In genomic region chr18:24590946-24591345, GRCh38 we compare ENCODE assay signal across 22 cellular contexts.
DNase-seq lines count a peak whose midpoint lies in the region; ATAC-seq, FAIRE-seq and TF ChIP-seq lines count a peak whose summit lies in the region.
"Had no signal": no experiment of that assay in that cellular context is flagged by ENCODE, and none has a peak within 500 bp of the region (broad histone marks: within the 10 kb centered on the region; RNA-seq: fewer than 3 reads in every experiment).

No MANE protein-coding gene starts in this region.

- H2AFZ ChIP-seq in HepG2 (ENCODE audit: low read length) (no peak overlapping the region), osteoblast (ENCODE audit: low read length) (no peak overlapping the region)

- peaks cover 10% of the 10 kb centered on the region for H3K27me3 Mint-ChIP-seq in type B pancreatic cell

- no peaks in the 10 kb centered on the region for H3K9me3 ChIP-seq in HepG2 (ENCODE audit: low read length)
- no peaks in the 10 kb centered on the region for H3K9me3 ChIP-seq in right lobe of liver
- H3K9me3 ChIP-seq in osteoblast (ENCODE audit: low read depth, low read length), result no peaks in the 10 kb centered on the region
- H3K9me3 ChIP-seq: A549, Caco-2 had no signal

- H3K36me3 ChIP-seq in HepG2 (replicated peaks in 1 of 2; ENCODE audit: control insufficient read depth in 1 of 2, insufficient read depth in 2 of 2, low read length in 2 of 2) (no peaks in the 10 kb centered on the region), right lobe of liver (no peaks in the 10 kb centered on the region), osteoblast (ENCODE audit: insufficient read depth, low read length) (no peaks in the 10 kb centered on the region)
- H3K36me3 ChIP-seq: BLaER1 treated with 17β-estradiol and CSF1 and Interleukin-3, amounts not matched to agents 10 nM and 100 nM had no signal

- no peaks in the 10 kb centered on the region for H3K79me2 ChIP-seq in HepG2 (ENCODE audit: insufficient read depth, low read length)
- H3K79me2 ChIP-seq in osteoblast (ENCODE audit: insufficient read depth, low read length), result no peaks in the 10 kb centered on the region

- no peak overlapping the region for H3K27ac Mint-ChIP-seq in type B pancreatic cell
- H3K27ac Mint-ChIP-seq: B cell; CD4-positive, alpha-beta T cell; CD8-positive, alpha-beta T cell had no signal

- peaks cover 5% of the 10 kb centered on the region for H3K9me3 Mint-ChIP-seq in type B pancreatic cell
- H3K9me3 Mint-ChIP-seq: CD4-positive, alpha-beta T cell; CD8-positive, alpha-beta T cell had no signal

- H4K20me1 ChIP-seq in HepG2 (ENCODE audit: insufficient read depth, low read length) (no peaks in the 10 kb centered on the region), osteoblast (ENCODE audit: insufficient read depth, low read length) (no peaks in the 10 kb centered on the region)
- H4K20me1 ChIP-seq: BLaER1 treated with 17β-estradiol and CSF1 and Interleukin-3, amounts not matched to agents 10 nM and 100 nM had no signal

- H3K27ac ChIP-seq in HepG2 (ENCODE audit: extremely low read length, insufficient read depth, low read length) (no peak overlapping the region), right lobe of liver (no peak overlapping the region), osteoblast (ENCODE audit: low read depth, low read length) (no peak overlapping the region)
- H3K27ac ChIP-seq: 22Rv1; A549; BLaER1 treated with 17β-estradiol and CSF1 and Interleukin-3, amounts not matched to agents 10 nM and 100 nM; C4-2B had no signal

- H3K9ac ChIP-seq in HepG2 (ENCODE audit: insufficient read depth, low read depth, low read length), result no peak overlapping the region
- H3K9ac ChIP-seq: BLaER1 treated with 17β-estradiol and CSF1 and Interleukin-3, amounts not matched to agents 10 nM and 100 nM had no signal

- TF ChIP-seq CTCF in HepG2 (CRISPR knock-in tag; IDR thresholded peaks at IDR 0.05) (no peak), right lobe of liver (IDR thresholded peaks at IDR 0.05) (no peak), osteoblast (IDR thresholded peaks at IDR 0.05; ENCODE audit: extremely low read depth, low read depth, low read length) (no peak), type B pancreatic cell (conservative IDR thresholded peaks at IDR 0.05) (no peak)

- H3K4me3 Mint-ChIP-seq in type B pancreatic cell, result no peak overlapping the region
- H3K4me3 Mint-ChIP-seq: B cell; CD4-positive, alpha-beta T cell; CD8-positive, alpha-beta T cell had no signal

- H3K27me3 ChIP-seq in HepG2 (ENCODE audit: control insufficient read depth in 1 of 2, insufficient read depth in 2 of 2, low read length in 2 of 2) (peaks cover 2 to 12% of the 10 kb centered on the region in 2 experiments; a peak in 2 of 5 replicates), right lobe of liver (no peaks in the 10 kb centered on the region), osteoblast (ENCODE audit: insufficient read depth, low read length) (no peaks in the 10 kb centered on the region)
- H3K27me3 ChIP-seq: BLaER1 treated with 17β-estradiol and CSF1 and Interleukin-3, amounts not matched to agents 10 nM and 100 nM had no signal

- BruUV-seq in HepG2 (replicated peaks; lab: Mats Ljungman, UMichigan), result no TSS peak

- H3K4me2 ChIP-seq in HepG2 (ENCODE audit: low read depth, low read length), result no peak overlapping the region
- H3K4me2 ChIP-seq in osteoblast (ENCODE audit: insufficient read depth, low read length), result no peak overlapping the region
- H3K4me2 ChIP-seq: A549; BLaER1 treated with 17β-estradiol and CSF1 and Interleukin-3, amounts not matched to agents 10 nM and 100 nM had no signal

- no peak for ATAC-seq in HepG2
- ATAC-seq in right lobe of liver, result no peak
- no peak for ATAC-seq in stimulated activated naive CD8-positive, alpha-beta T cell treated with anti-CD3 and anti-CD28 coated beads, Interleukin-15, Interleukin-2, amounts not matched to agents 100 U/mL and 50 U/mL, for 24 hours
- ATAC-seq: A549; CD8-positive, alpha-beta T cell had no signal

- in situ Hi-C loops in HepG2 (cut with HindIII; ENCODE audit: extremely low pct_ligation_motif_present, low pct_unique_long_range_greater_than_20kb), result loop anchor here (5.0 to 25.0 kb wide), 2 partner anchors 104 to 141 kb away; no protein-coding TSS in a partner anchor

- TF ChIP-seq EP300 in HepG2 (IDR thresholded peaks at IDR 0.05; ENCODE audit: low read depth in 2 of 2, low read length in 2 of 2), result no peak
- no peak for TF ChIP-seq EP300 in HepG2 (CRISPR knock-in tag; IDR thresholded peaks at IDR 0.05; ENCODE audit: borderline replicate concordance)

- H3K4me3 ChIP-seq in HepG2 (replicated peaks in 1 of 3; ENCODE audit: insufficient read depth in 1 of 3, low read depth in 2 of 3, low read length in 3 of 3) (no peak overlapping the region), right lobe of liver (no peak overlapping the region), osteoblast (ENCODE audit: insufficient read depth, low read length) (no peak overlapping the region)
- H3K4me3 ChIP-seq: A549; BLaER1 treated with 17β-estradiol and CSF1 and Interleukin-3, amounts not matched to agents 10 nM and 100 nM had no signal

- no peaks in the 10 kb centered on the region for H3K36me3 Mint-ChIP-seq in type B pancreatic cell
- H3K36me3 Mint-ChIP-seq: CD8-positive, alpha-beta T cell had no signal

- peaks cover 8% of the 10 kb centered on the region for H3K4me1 Mint-ChIP-seq in type B pancreatic cell (ENCODE audit: unreplicated experiment)
- H3K4me1 Mint-ChIP-seq: B cell had no signal

- TF ChIP-seq POLR2A in HepG2 (IDR thresholded peaks at IDR 0.05; ENCODE audit: insufficient read depth in 1 of 2, low read depth in 2 of 2, low read length in 2 of 2), result no peak
- TF ChIP-seq POLR2A in right lobe of liver (IDR thresholded peaks at IDR 0.05), result no peak

- intact Hi-C loops in HepG2 (cut with micrococcal nuclease; ENCODE audit: unreplicated experiment), result no loop called here
- intact Hi-C loops in right lobe of liver (cut with DNase I), result loop anchor here in 1 of 2 donors (10.0 kb wide), 1 partner anchor 134 kb away; no protein-coding TSS in a partner anchor

- no peak for FAIRE-seq in HepG2 (lab: Jason Lieb, UNC)
- FAIRE-seq: A549, D721Med, G401.6, GM12891, GM19239 had no signal

- H3K4me1 ChIP-seq in HepG2 (ENCODE audit: insufficient read depth, low read length), result no peaks in the 10 kb centered on the region
- no peaks in the 10 kb centered on the region for H3K4me1 ChIP-seq in right lobe of liver
- no peaks in the 10 kb centered on the region for H3K4me1 ChIP-seq in osteoblast (ENCODE audit: insufficient read depth, low read length)
- H3K4me1 ChIP-seq: A549; BLaER1 treated with 17β-estradiol and CSF1 and Interleukin-3, amounts not matched to agents 10 nM and 100 nM; Caco-2 had no signal

- POLR2A ChIA-PET in HepG2 (lab: Yijun Ruan, JAX), result no interaction called here

- WGBS in HepG2 (ENCODE audit: low lambda C conversion rate), result 10% methylated on average over 4 of the region's 4 CpGs
- 53% methylated on average over 4 of the region's 4 CpGs for WGBS in right lobe of liver (ENCODE audit: insufficient coverage, low coverage, low lambda C conversion rate, missing lambda C conversion rate)

- no peak for TF ChIP-seq RAD21 in HepG2 (CRISPR knock-in tag; IDR thresholded peaks at IDR 0.05)

- no peak for DNase-seq in HepG2 (ENCODE audit: low spot score)
- no peak for DNase-seq in right lobe of liver
- peak; percentile 13 for DNase-seq in osteoblast (ENCODE audit: insufficient read length, low spot score, missing footprints)
- DNase-seq in type B pancreatic cell (ENCODE audit: extremely low spot score, unreplicated experiment), result peak; percentile 27
- DNase-seq in amniotic stem cell (lab: John Stamatoyannopoulos, UW), result no peak
- DNase-seq in stimulated activated naive CD8-positive, alpha-beta T cell treated with anti-CD3 and anti-CD28 coated beads, Interleukin-15, Interleukin-2, amounts not matched to agents 100 U/mL and 50 U/mL, for 24 hours, result no peak
- DNase-seq: AML-193; Caco-2; Calu3; CD4-positive, alpha-beta T cell; CD8-positive, alpha-beta T cell; DMS79 treated with DMSO at 0.1 percent for 48 hours; GF-D8 had no signal

- CTCF ChIA-PET in HepG2 (lab: Yijun Ruan, JAX; ENCODE audit: low intra/inter-chr PET ratio, low total read pairs), result no interaction called here

TF ChIP-seq in HepG2, 621 proteins besides CTCF, POLR2A, EP300 and RAD21:
- TF ChIP-seq MTF2 (CRISPR knock-in tag; IDR thresholded peaks at IDR 0.05; ENCODE audit: borderline replicate concordance), result no peak
- no peak for TF ChIP-seq NR1H2 (CRISPR knock-in tag; IDR thresholded peaks at IDR 0.05; ENCODE audit: borderline replicate concordance, low read depth)
- TF ChIP-seq ZNF224 (CRISPR knock-in tag; IDR thresholded peaks at IDR 0.05), result no peak
- TF ChIP-seq ZNF589 (CRISPR knock-in tag; conservative IDR thresholded peaks at IDR 0.05), result no peak
- no peak for TF ChIP-seq BRF2 (CRISPR knock-in tag; IDR thresholded peaks at IDR 0.05)
- peak; percentile 76 for TF ChIP-seq ATF7 (IDR thresholded peaks at IDR 0.05)
- TF ChIP-seq ATF7 (CRISPR knock-in tag; IDR thresholded peaks at IDR 0.05), result no peak
- no peak for TF ChIP-seq AGO2 (optimal IDR thresholded peaks at IDR 0.05; ENCODE audit: low read depth, low read length)
- TF ChIP-seq ZBTB7A (CRISPR knock-in tag; IDR thresholded peaks at IDR 0.05), result no peak
- TF ChIP-seq ZFP36L2 (CRISPR knock-in tag; IDR thresholded peaks at IDR 0.05), result no peak

Comparison
In these comparisons a context has a peak if more than half of its experiments do, and no peak if none do; other contexts are left out.
1. DNase-seq: peak in osteoblast (single experiment) and type B pancreatic cell (single experiment); none in HepG2 (single experiment), right lobe of liver (0 of 3), amniotic stem cell (single experiment) and stimulated activated naive CD8-positive, alpha-beta T cell treated with anti-CD3 and anti-CD28 coated beads, Interleukin-15, Interleukin-2, amounts not matched to agents 100 U/mL and 50 U/mL, for 24 hours (single experiment).